Comparison of ENCODE assay signal across 8 cellular contexts in genomic region chr1:169107673-169108160, GRCh38. TPM values are rescaled to one million over a fixed set of nuclear protein-coding genes. Genes with fewer than 3 reads are reported as not detected.
DNase-seq lines count a peak whose midpoint lies in the region; ATAC-seq and TF ChIP-seq lines count a peak whose summit lies in the region.

No MANE protein-coding gene starts in this region.

- H3K27me3 ChIP-seq in breast epithelium (no peaks in the 10 kb centered on the region), lung (ENCODE audit: control insufficient read depth, insufficient read depth) (no peaks in the 10 kb centered on the region), thoracic aorta (replicated peaks; ENCODE audit: insufficient read depth) (no peaks in the 10 kb centered on the region)

- H3K9me3 ChIP-seq in breast epithelium (no peaks in the 10 kb centered on the region), lung (ENCODE audit: control insufficient read depth in 2 of 2, insufficient read depth in 1 of 2, low read length in 1 of 2) (no peaks in the 10 kb centered on the region), thoracic aorta (no peaks in the 10 kb centered on the region)

- peaks cover 0 to 17% of the 10 kb centered on the region in 2 donors for H3K4me1 ChIP-seq in breast epithelium
- peaks cover 4 to 6% of the 10 kb centered on the region in 2 donors for H3K4me1 ChIP-seq in lung (ENCODE audit: control insufficient read depth in 2 of 2, insufficient read depth in 2 of 2, low read length in 2 of 2)
- peaks cover 8 to 53% of the 10 kb centered on the region in 2 donors for H3K4me1 ChIP-seq in thoracic aorta (ENCODE audit: control insufficient read depth in 1 of 2, low read depth in 2 of 2)

- no peaks in the 10 kb centered on the region for H3K36me3 ChIP-seq in breast epithelium
- peaks cover 0 to 3% of the 10 kb centered on the region in 2 donors for H3K36me3 ChIP-seq in lung (ENCODE audit: control insufficient read depth in 2 of 2, insufficient read depth in 2 of 2, low read length in 2 of 2)
- H3K36me3 ChIP-seq in thoracic aorta = no peaks in the 10 kb centered on the region

- H3K4me3 ChIP-seq in breast epithelium (peak overlapping the region; percentile 73 to 90 (median 78)), lung (no peak overlapping the region), thoracic aorta (peak overlapping the region; percentile 95)

- peak; percentile 65 for DNase-seq in LHCN-M2 (ENCODE audit: low read depth)
- no peak for DNase-seq in breast epithelium (ENCODE audit: low spot score in 2 of 2)
- DNase-seq in lung (ENCODE audit: low spot score) = no peak
- DNase-seq in thoracic aorta (ENCODE audit: low spot score) = no peak
- DNase-seq in 8988T = no peak
- no peak for DNase-seq in NCI-H146 (lab: John Stamatoyannopoulos, UW)

- intact Hi-C loops in breast epithelium (cut with DNase I; ENCODE audit: low total_unique reads) = no loop called here

- no peak for ATAC-seq in lung (ENCODE audit: insufficient read depth, low FRiP score)
- no peak for ATAC-seq in thoracic aorta (ENCODE audit: insufficient number of reproducible peaks, low FRiP score, low read depth)
- ATAC-seq in GM21529 (IDR thresholded peaks at IDR 0.05; ENCODE audit: unreplicated experiment) = no peak

- WGBS in lung, 2 donors = 15 to 18% methylated on average over 7 of the region's 7 CpGs

- TF ChIP-seq POLR2A in breast epithelium (IDR thresholded peaks at IDR 0.05) = no peak

- H3K27ac ChIP-seq in C4-2B (peak overlapping the region; percentile 93), breast epithelium (peak overlapping the region; percentile 90 to 91), lung (ENCODE audit: low read depth in 1 of 2, low read length in 1 of 2) (peak overlapping the region; percentile 96 to 97), thoracic aorta (no peak overlapping the region)

- no peak for TF ChIP-seq CTCF in C4-2B (conservative IDR thresholded peaks at IDR 0.05)
- TF ChIP-seq CTCF in breast epithelium (IDR thresholded peaks at IDR 0.05) = no peak
- no peak for TF ChIP-seq CTCF in lung (IDR thresholded peaks at IDR 0.05; ENCODE audit: control extremely low read depth, extremely low read depth)
- no peak for TF ChIP-seq CTCF in thoracic aorta (IDR thresholded peaks at IDR 0.05)

RNA-seq across cellular contexts. Expression of gene ATP1B1, which starts 1.2 kb away (rescaled TPM):
- total RNA-seq in LHCN-M2 (2014; rRNA removed) (16.1 and 22.6 TPM in 2 replicates), breast epithelium (100 to 1,000 TPM in 1 of 3 donors, 10 to 100 TPM in 2; 21.8 to 173 (median 46.9) TPM), lung (100 to 1,000 TPM; 220 to 226 TPM), thoracic aorta (10 to 100 TPM; 19.4 to 33.9 TPM)
- polyA plus RNA-seq in LHCN-M2 (2012) = 22.2 TPM
- polyA plus RNA-seq in lung = 100 to 1,000 TPM; 105 to 114 TPM

Comparison
In these comparisons a context has a peak if more than half of its experiments do, and no peak if none do; other contexts are left out.
1. H3K27ac ChIP-seq: peak in C4-2B (single experiment), breast epithelium (2 of 2) and lung (2 of 2); none in thoracic aorta (0 of 2).